Comparison of ENCODE assay signal across 15 cellular contexts in the genomic region with DNA sequence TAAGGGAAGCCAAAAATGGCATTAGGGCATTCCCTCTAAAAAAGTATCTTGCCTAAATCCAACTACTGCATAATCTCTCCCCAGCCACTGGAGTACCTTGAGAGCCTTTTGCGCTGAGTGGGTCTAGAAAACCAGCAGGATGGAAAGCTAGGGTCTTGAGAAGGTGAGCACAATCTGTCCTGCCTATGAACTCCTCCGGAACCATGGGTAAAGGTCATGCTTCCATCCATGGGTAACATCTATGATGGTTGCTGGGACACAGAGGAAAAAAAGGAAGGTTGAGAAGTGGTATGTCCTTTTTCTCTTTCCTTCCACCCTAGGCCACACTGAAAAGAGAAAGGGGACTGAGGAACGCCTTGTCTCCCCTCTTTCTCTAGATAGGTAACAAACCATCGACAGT. TPM values are rescaled to one million over a fixed set of nuclear protein-coding genes. Genes with fewer than 3 reads are reported as not detected.
DNase-seq lines count a peak whose midpoint lies in the region; ATAC-seq and TF ChIP-seq lines count a peak whose summit lies in the region.
"Had no signal": no experiment of that assay in that cellular context is flagged by ENCODE, and none has a peak within 500 bp of the region (broad histone marks: within the 10 kb centered on the region; RNA-seq: fewer than 3 reads in every experiment).

No MANE protein-coding gene starts in this region.

- intact Hi-C loops in A673 (cut with micrococcal nuclease; ENCODE audit: unreplicated experiment) = no loop called here

- peak; percentile 0 for DNase-seq in A673 (ENCODE audit: low spot score)
- DNase-seq in H7 = peak; percentile 9
- peak; percentile 24 for DNase-seq in RPMI8226
- DNase-seq in fibroblast of pulmonary artery (ENCODE audit: low read depth) = peak; percentile 10
- no peak for DNase-seq in hypothalamus (lab: John Stamatoyannopoulos, UW)
- DNase-seq in GM13977 (ENCODE audit: low spot score) = no peak
- DNase-seq: activated CD8-positive, alpha-beta T cell treated with anti-CD3 and anti-CD28 coated beads for 36 hours; activated effector memory CD4-positive, alpha-beta T cell treated with anti-CD3 and anti-CD28 coated beads, Interleukin-2, amount 50 U/mL, for 16 hours; esophagus squamous epithelium; kidney glomerular epithelial cell; NCI-H1436 treated with DMSO at 0.1 percent for 48 hours; small intestine had no signal

- TF ChIP-seq CTCF in A673 (conservative IDR thresholded peaks at IDR 0.05; ENCODE audit: low read depth, low read length) = no peak
- no peak for TF ChIP-seq CTCF in fibroblast of pulmonary artery (IDR thresholded peaks at IDR 0.05; ENCODE audit: low read length, missing control alignments)
- TF ChIP-seq CTCF in GM13977 (IDR thresholded peaks at IDR 0.05; ENCODE audit: extremely low read depth, insufficient read depth, missing control alignments) = no peak

- no peaks in the 10 kb centered on the region for H3K4me1 ChIP-seq in A673 (ENCODE audit: insufficient read depth, low read length, poor library complexity, severe bottlenecking)
- H3K4me1 ChIP-seq: esophagus squamous epithelium had no signal

- CTCF ChIA-PET in A673 (lab: Charles Lee) = no interaction called here

- POLR2A ChIA-PET in A673 (lab: Charles Lee; ENCODE audit: low non-redundant PET) = no interaction called here

- H3K27me3 ChIP-seq in A673 (replicated peaks; ENCODE audit: insufficient read depth, low read depth, low read length, poor library complexity) = no peaks in the 10 kb centered on the region
- H3K27me3 ChIP-seq in H7 (ENCODE audit: control insufficient read depth, insufficient read depth, low read length) = no peaks in the 10 kb centered on the region
- H3K27me3 ChIP-seq: esophagus squamous epithelium had no signal

- in situ Hi-C loops in GM13977 (cut with MboI; ENCODE audit: low pct_unique_long_range_greater_than_20kb, low sequenced_read_pairs, unreplicated experiment) = no loop called here

- ATAC-seq in HG02759 (IDR thresholded peaks at IDR 0.05; ENCODE audit: unreplicated experiment) (no peak), HG02973 (IDR thresholded peaks at IDR 0.05; ENCODE audit: unreplicated experiment) (no peak)
- ATAC-seq: activated CD8-positive, alpha-beta T cell treated with anti-CD3 and anti-CD28 coated beads for 36 hours had no signal

- H3K36me3 ChIP-seq in A673 (ENCODE audit: insufficient read depth, low read length, poor library complexity, severe bottlenecking) (no peaks in the 10 kb centered on the region), H7 (replicated peaks; ENCODE audit: control insufficient read depth, insufficient read depth, low read length) (no peaks in the 10 kb centered on the region)
- H3K36me3 ChIP-seq: esophagus squamous epithelium had no signal

- peaks cover 53% of the 10 kb centered on the region for H3K9me3 ChIP-seq in A673 (ENCODE audit: low read depth, low read length, poor library complexity, severe bottlenecking)

- H3K27ac ChIP-seq in A673 (ENCODE audit: low read depth, low read length, poor library complexity, severe bottlenecking) = no peak overlapping the region
- H3K27ac ChIP-seq: C4-2B, esophagus squamous epithelium had no signal

- BruUV-seq in A673 (replicated peaks; lab: Mats Ljungman, UMichigan) = no TSS peak

- H3K4me3 ChIP-seq in A673 (ENCODE audit: low read depth, low read length, poor library complexity, severe bottlenecking) (no peak overlapping the region), H7 (ENCODE audit: insufficient read depth, low read depth, low read length) (no peak overlapping the region), fibroblast of pulmonary artery (replicated peaks; ENCODE audit: low read depth, low read length) (no peak overlapping the region)
- H3K4me3 ChIP-seq: esophagus squamous epithelium had no signal

RNA-seq across cellular contexts. Expression of gene ZNF676, which starts 52.4 kb away (rescaled TPM):
- total RNA-seq in A673 (2021) = not detected in 2 replicates
- total RNA-seq in H7 (2014; rRNA removed; shearing (Covaris generic)) = not detected in 2 replicates
- total RNA-seq: activated CD8-positive, alpha-beta T cell treated with anti-CD3 and anti-CD28 coated beads for 36 hours had no signal

Comparison
In these comparisons a context has a peak if more than half of its experiments do, and no peak if none do; other contexts are left out.
1. DNase-seq: peak in A673 (single experiment), H7 (single experiment), RPMI8226 (single experiment) and fibroblast of pulmonary artery (single experiment); none in hypothalamus (0 of 51) and GM13977 (single experiment).